In genomic region chr2:108980076-108980475, GRCh38 we compare ENCODE assay signal across 1 cellular context.
TF ChIP-seq lines count a peak whose summit lies in the region.

No MANE protein-coding gene starts in this region.

TF ChIP-seq in HepG2, 621 proteins besides CTCF, POLR2A, EP300 and RAD21 (continued from another document):
- 0 out of 2 replicates have a peak, but pooled peaks have one; percentile 19 for TF ChIP-seq FOSL2 (CRISPR knock-in tag; IDR thresholded peaks at IDR 0.05)
